ENCODE assay signal across 8 cellular contexts in the genomic region with DNA sequence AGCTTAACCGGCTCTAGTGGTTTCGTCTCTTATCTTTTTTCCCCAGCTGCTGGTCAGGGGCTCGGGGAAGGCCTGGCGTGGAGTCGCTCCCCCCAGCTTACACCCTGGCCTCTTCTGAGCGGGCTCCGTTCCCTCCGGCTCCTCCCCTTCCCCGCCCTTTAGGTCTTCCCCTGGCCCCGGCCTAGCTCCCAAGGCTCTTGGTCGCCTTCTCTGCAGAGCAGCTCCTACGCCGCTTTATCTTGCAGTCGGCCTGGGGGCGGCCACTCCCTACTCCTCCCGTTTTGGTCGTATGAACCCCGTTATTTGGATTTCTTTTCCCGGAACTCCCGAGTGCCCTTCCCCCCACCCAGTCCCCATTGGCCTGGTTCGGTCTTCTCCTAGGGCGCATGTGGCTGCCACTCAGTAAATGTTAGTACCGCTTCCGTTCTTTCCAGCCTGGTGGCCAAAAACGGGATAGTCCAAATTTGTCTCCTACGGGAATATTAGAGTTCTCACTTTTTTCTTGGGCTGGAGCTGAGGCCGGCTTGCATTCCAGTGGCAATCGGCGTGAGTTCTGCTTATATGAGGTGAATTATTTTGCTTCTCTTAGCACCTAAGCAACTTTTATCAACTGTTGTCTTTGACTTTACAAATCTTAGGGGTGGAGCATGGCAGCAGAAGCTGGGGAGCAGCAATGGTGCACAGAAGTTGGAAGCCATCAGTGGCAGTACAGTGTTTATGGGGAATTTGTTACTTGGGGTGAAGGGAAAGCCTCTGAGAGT. TPM values are rescaled to one million over a fixed set of nuclear protein-coding genes. Genes with fewer than 3 reads are reported as not detected.
DNase-seq lines count a peak whose midpoint lies in the region; ATAC-seq and TF ChIP-seq lines count a peak whose summit lies in the region.

No MANE protein-coding gene starts in this region.

- no peak for TF ChIP-seq POLR2A in body of pancreas (IDR thresholded peaks at IDR 0.05)
- TF ChIP-seq POLR2A in spleen (IDR thresholded peaks at IDR 0.05): no peak

- peaks cover 22% of the 10 kb centered on the region for H3K36me3 Mint-ChIP-seq in activated CD8-positive, alpha-beta memory T cell treated with anti-CD3 and anti-CD28 coated beads, Interleukin-2, amount 10 ng/mL, durations not matched to agents 7 days and 5 days

- WGBS in body of pancreas, 2 donors: 0% methylated on average over 23 to 29 of the region's 29 CpGs
- WGBS in spleen, 5 donors: 0 to 1% (median 1%) methylated on average over 28 to 29 of the region's 29 CpGs

- intact Hi-C loops in body of pancreas (cut with DNase I) (no loop called here), spleen (cut with DNase I; ENCODE audit: low total_unique reads) (loop anchor here (10.0 kb wide), 1 partner anchor 70 kb away; the partner anchor contains the start of gene MAP7D1)

- peaks cover 33% of the 10 kb centered on the region for H3K36me3 ChIP-seq in KOPT-K1 (ENCODE audit: insufficient read depth, low read length)
- no peaks in the 10 kb centered on the region for H3K36me3 ChIP-seq in body of pancreas (replicated peaks in 1 of 2; ENCODE audit: insufficient read depth in 1 of 2, low read depth in 2 of 2)
- peaks cover 0 to 42% (median 23%) of the 10 kb centered on the region in 6 donors for H3K36me3 ChIP-seq in spleen

- H3K4me1 Mint-ChIP-seq in activated CD8-positive, alpha-beta memory T cell treated with anti-CD3 and anti-CD28 coated beads, Interleukin-2, amount 10 ng/mL, durations not matched to agents 7 days and 5 days: peaks cover 27% of the 10 kb centered on the region

- no peaks in the 10 kb centered on the region for H3K9me3 Mint-ChIP-seq in activated CD8-positive, alpha-beta memory T cell treated with anti-CD3 and anti-CD28 coated beads, Interleukin-2, amount 10 ng/mL, durations not matched to agents 7 days and 5 days (ENCODE audit: low read depth)

- peak in 6 of 7 experiments; percentile 11 to 57 (median 49) for TF ChIP-seq CTCF in body of pancreas (IDR thresholded peaks at IDR 0.05)
- TF ChIP-seq CTCF in spleen (IDR thresholded peaks at IDR 0.05 in 8 of 11, conservative IDR thresholded peaks at IDR 0.05 in 3 of 11): peak in 10 of 11 experiments; percentile 21 to 62 (median 50)

- peak; percentile 72 for ATAC-seq in activated CD8-positive, alpha-beta memory T cell treated with anti-CD3 and anti-CD28 coated beads, Interleukin-2, amount 10 ng/mL, durations not matched to agents 7 days and 5 days
- ATAC-seq in body of pancreas: peak; percentile 62

- no peak for DNase-seq in activated CD8-positive, alpha-beta memory T cell treated with anti-CD3 and anti-CD28 coated beads, Interleukin-2, amount 10 ng/mL, durations not matched to agents 7 days and 5 days
- DNase-seq in activated CD8-positive, alpha-beta memory T cell treated with anti-CD3 and anti-CD28 coated beads, Interleukin-2, amount 50 U/mL, for 4 hours: no peak
- DNase-seq in HCEC 1CT (peak; percentile 91), OCI-M1 (lab: John Stamatoyannopoulos, UW) (peak; percentile 95), body of pancreas (peak in 3 of 4 donors; percentile 70 to 85 (median 73)), spleen (peak; percentile 96)

- H3K27ac ChIP-seq in KOPT-K1 (ENCODE audit: low read depth, low read length, poor library complexity, severe bottlenecking) (peak overlapping the region; percentile 96), body of pancreas (peak overlapping the region; percentile 71 to 98 (median 96)), spleen (peak overlapping the region; percentile 94 to 98 (median 96))

- H3K27me3 ChIP-seq in body of pancreas: no peaks in the 10 kb centered on the region
- no peaks in the 10 kb centered on the region for H3K27me3 ChIP-seq in spleen (replicated peaks in 1 of 7)

- H3K4me3 ChIP-seq in body of pancreas: peak overlapping the region; percentile 79 to 97
- H3K4me3 ChIP-seq in iPS-18c (ENCODE audit: insufficient read depth, low read depth, low read length): peak overlapping the region; percentile 98
- peak overlapping the region; percentile 71 to 94 (median 84) for H3K4me3 ChIP-seq in spleen

- H3K4me3 Mint-ChIP-seq in activated CD8-positive, alpha-beta memory T cell treated with anti-CD3 and anti-CD28 coated beads, Interleukin-2, amount 10 ng/mL, durations not matched to agents 7 days and 5 days: peak overlapping the region; percentile 94

- H3K27me3 Mint-ChIP-seq in activated CD8-positive, alpha-beta memory T cell treated with anti-CD3 and anti-CD28 coated beads, Interleukin-2, amount 10 ng/mL, durations not matched to agents 7 days and 5 days: no peaks in the 10 kb centered on the region

- H3K4me1 ChIP-seq in body of pancreas (peaks cover 37% of the 10 kb centered on the region), spleen (peaks cover 32 to 67% (median 54%) of the 10 kb centered on the region in 6 donors)

- no peaks in the 10 kb centered on the region for H3K9me3 ChIP-seq in KOPT-K1 (ENCODE audit: insufficient read depth, low read length, poor library complexity, severe bottlenecking)
- no peaks in the 10 kb centered on the region for H3K9me3 ChIP-seq in body of pancreas
- no peaks in the 10 kb centered on the region for H3K9me3 ChIP-seq in iPS-18c (ENCODE audit: control insufficient read depth, insufficient read depth, low read length)
- H3K9me3 ChIP-seq in spleen: no peaks in the 10 kb centered on the region

- H3K27ac Mint-ChIP-seq in activated CD8-positive, alpha-beta memory T cell treated with anti-CD3 and anti-CD28 coated beads, Interleukin-2, amount 10 ng/mL, durations not matched to agents 7 days and 5 days: peak overlapping the region; percentile 100

- CTCF ChIA-PET in activated CD8-positive, alpha-beta memory T cell treated with anti-CD3 and anti-CD28 coated beads, Interleukin-2, amount 10 ng/mL, durations not matched to agents 7 days and 5 days (lab: Charles Lee): interaction anchor here (0.6 to 4.2 kb wide), 17 partner anchors 12 to 226 kb away, joined by 3 to 36 read pairs (median 4); partner anchors contain the start of genes OSCP1, SH3D21 and TRAPPC3

RNA-seq across cellular contexts. Expression of gene THRAP3, which starts 0.5 kb away (rescaled TPM):
- total RNA-seq in activated CD8-positive, alpha-beta memory T cell treated with anti-CD3 and anti-CD28 coated beads, Interleukin-2, amount 10 ng/mL, durations not matched to agents 7 days and 5 days: 100 to 1,000 TPM; 129 to 166 TPM
- total RNA-seq in body of pancreas (10 to 100 TPM; 27.4 to 32.2 TPM), spleen (100 to 1,000 TPM in 1 of 7 donors, 10 to 100 TPM in 6; 72.8 to 109 (median 95.4) TPM)
- polyA plus RNA-seq in spleen: 10 to 100 TPM; 21.2 to 33.0 (median 27.0) TPM

Comparison
In these comparisons a context has a peak if more than half of its experiments do, and no peak if none do; other contexts are left out.
1. DNase-seq: peak in HCEC 1CT (single experiment), OCI-M1 (single experiment), body of pancreas (3 of 4) and spleen (single experiment); none in activated CD8-positive, alpha-beta memory T cell treated with anti-CD3 and anti-CD28 coated beads, Interleukin-2, amount 10 ng/mL, durations not matched to agents 7 days and 5 days (single experiment) and activated CD8-positive, alpha-beta memory T cell treated with anti-CD3 and anti-CD28 coated beads, Interleukin-2, amount 50 U/mL, for 4 hours (single experiment).
2. Peak in every context shown above with its lines, with median percentiles within 50 percentile points of each other: H3K27ac ChIP-seq and H3K4me3 ChIP-seq.